Comparison of ENCODE assay signal across 13 cellular contexts in genomic region chr3:153293222-153293621, GRCh38.
DNase-seq lines count a peak whose midpoint lies in the region; ATAC-seq and TF ChIP-seq lines count a peak whose summit lies in the region.
"Had no signal": no experiment of that assay in that cellular context is flagged by ENCODE, and none has a peak within 500 bp of the region (broad histone marks: within the 10 kb centered on the region; RNA-seq: fewer than 3 reads in every experiment).

No MANE protein-coding gene starts in this region.

- H3K36me3 ChIP-seq in SU-DHL-6 (ENCODE audit: low read length): no peaks in the 10 kb centered on the region
- H3K36me3 ChIP-seq in thoracic aorta: no peaks in the 10 kb centered on the region
- H3K36me3 ChIP-seq in stomach: no peaks in the 10 kb centered on the region
- H3K36me3 ChIP-seq: sigmoid colon, thyroid gland had no signal

- peaks cover 19% of the 10 kb centered on the region; the same call in 1 of the 2 replicates for H3F3A ChIP-seq in SU-DHL-6 (ENCODE audit: insufficient read depth)

- H3K9me2 ChIP-seq in SU-DHL-6 (replicated peaks; ENCODE audit: insufficient read depth, low read length): no peaks in the 10 kb centered on the region

- peak overlapping the region; percentile 58 for H3K4me2 ChIP-seq in SU-DHL-6 (ENCODE audit: low read depth, low read length, poor library complexity, severe bottlenecking)

- H3K4me1 Mint-ChIP-seq in HFFc6 (ENCODE audit: low read depth): peaks cover 47% of the 10 kb centered on the region

- H3K79me2 ChIP-seq in SU-DHL-6 (ENCODE audit: insufficient read depth, low read length): no peaks in the 10 kb centered on the region

- H3K9ac ChIP-seq in SU-DHL-6 (ENCODE audit: low read length): peak overlapping the region; percentile 38

- no peaks in the 10 kb centered on the region for H4K20me1 ChIP-seq in SU-DHL-6 (ENCODE audit: low read depth, low read length)

- H3K27me3 Mint-ChIP-seq in HFFc6 (ENCODE audit: insufficient read depth): no peaks in the 10 kb centered on the region; the same call in 1 of the 2 replicates

- H3K27me3 ChIP-seq in SU-DHL-6 (ENCODE audit: low read length) (no peaks in the 10 kb centered on the region; the same call in 1 of the 2 replicates), thoracic aorta (replicated peaks; ENCODE audit: insufficient read depth) (no peaks in the 10 kb centered on the region), stomach (no peaks in the 10 kb centered on the region)
- H3K27me3 ChIP-seq: sigmoid colon, thyroid gland had no signal

- ATAC-seq in thoracic aorta (ENCODE audit: insufficient number of reproducible peaks, low FRiP score, low read depth): no peak
- ATAC-seq: natural killer cell had no signal

- H3K9me3 Mint-ChIP-seq in HFFc6: no peaks in the 10 kb centered on the region
- H3K9me3 Mint-ChIP-seq: natural killer cell; T-helper 2 cell treated with Interferon-gamma antibody and Interleukin-4, amounts not matched to agents 5 μg/mL and 100 μg/mL, for 36 hours had no signal

- H3K27ac Mint-ChIP-seq in HFFc6: peak overlapping the region; percentile 55
- H3K27ac Mint-ChIP-seq: natural killer cell; T-helper 2 cell treated with Interferon-gamma antibody and Interleukin-4, amounts not matched to agents 5 μg/mL and 100 μg/mL, for 36 hours had no signal

- DNase-seq in HFFc6 (peak; percentile 55), fibroblast of the aortic adventitia (ENCODE audit: low read depth) (peak; percentile 79), thoracic aorta (ENCODE audit: low spot score) (no peak), epidermal melanocyte (ENCODE audit: insufficient read length, low spot score) (no peak), stomach (no peak)
- DNase-seq in activated CD4-positive, alpha-beta T cell treated with anti-CD3 and anti-CD28 coated beads, Interleukin-2, amount 50 U/mL, for 48 hours: no peak
- DNase-seq: activated naive CD4-positive, alpha-beta T cell; DMS 273 treated with DMSO at 0.1 percent for 48 hours; natural killer cell; sigmoid colon; thyroid gland had no signal

- H3K9me3 ChIP-seq in SU-DHL-6 (ENCODE audit: insufficient read depth, low read length) (no peaks in the 10 kb centered on the region), thoracic aorta (no peaks in the 10 kb centered on the region), stomach (no peaks in the 10 kb centered on the region)
- H3K9me3 ChIP-seq: sigmoid colon, thyroid gland had no signal

- H3K36me3 Mint-ChIP-seq in HFFc6 (ENCODE audit: low read depth): no peaks in the 10 kb centered on the region
- H3K36me3 Mint-ChIP-seq: natural killer cell had no signal

- intact Hi-C loops in stomach (cut with DNase I; ENCODE audit: low total_unique reads): no loop called here

- H3K4me3 ChIP-seq in SU-DHL-6 (ENCODE audit: insufficient read depth, low read length, poor library complexity, severe bottlenecking): peak overlapping the region; percentile 23
- no peak overlapping the region for H3K4me3 ChIP-seq in fibroblast of the aortic adventitia (ENCODE audit: low read depth, low read length)
- peak overlapping the region; percentile 15 for H3K4me3 ChIP-seq in thoracic aorta
- H3K4me3 ChIP-seq in stomach: no peak overlapping the region
- H3K4me3 ChIP-seq: sigmoid colon, thyroid gland had no signal

- H3K4me1 ChIP-seq in thoracic aorta (ENCODE audit: control insufficient read depth in 1 of 2, low read depth in 2 of 2): peaks cover 7 to 8% of the 10 kb centered on the region in 2 donors
- no peaks in the 10 kb centered on the region for H3K4me1 ChIP-seq in stomach
- H3K4me1 ChIP-seq: sigmoid colon, thyroid gland had no signal

- TF ChIP-seq EP300 in stomach (IDR thresholded peaks at IDR 0.05): no peak

- peak overlapping the region; percentile 85 for H2AFZ ChIP-seq in SU-DHL-6 (ENCODE audit: low read depth, low read length, severe bottlenecking)

- H3K27ac ChIP-seq in SU-DHL-6 (ENCODE audit: low read depth, low read length): peak overlapping the region; percentile 63
- no peak overlapping the region for H3K27ac ChIP-seq in thoracic aorta
- peak overlapping the region in 1 of 5 donors; percentile 27 for H3K27ac ChIP-seq in stomach

- TF ChIP-seq CTCF in HFFc6 (IDR thresholded peaks at IDR 0.05) (no peak), SU-DHL-6 (IDR thresholded peaks at IDR 0.05; ENCODE audit: insufficient read depth, low read length, poor library complexity, severe bottlenecking) (no peak), fibroblast of the aortic adventitia (IDR thresholded peaks at IDR 0.05; ENCODE audit: insufficient read depth, low read length) (no peak), thoracic aorta (IDR thresholded peaks at IDR 0.05) (no peak), stomach (IDR thresholded peaks at IDR 0.05) (no peak)

- TF ChIP-seq POLR2A in stomach (IDR thresholded peaks at IDR 0.05): no peak

- 58 to 77% (median 65%) methylated on average over 5 of the region's 5 CpGs for WGBS in stomach, 5 donors

- peak overlapping the region; percentile 48 for H3K4me3 Mint-ChIP-seq in HFFc6
- H3K4me3 Mint-ChIP-seq: natural killer cell; T-helper 2 cell treated with Interferon-gamma antibody and Interleukin-4, amounts not matched to agents 5 μg/mL and 100 μg/mL, for 36 hours had no signal

Comparison
In these comparisons a context has a peak if more than half of its experiments do, and no peak if none do; other contexts are left out.
1. DNase-seq: peak in HFFc6 (single experiment) and fibroblast of the aortic adventitia (single experiment); none in thoracic aorta (single experiment), epidermal melanocyte (single experiment), activated CD4-positive, alpha-beta T cell treated with anti-CD3 and anti-CD28 coated beads, Interleukin-2, amount 50 U/mL, for 48 hours (0 of 2) and stomach (single experiment).
2. H3K4me3 ChIP-seq: peak in SU-DHL-6 (single experiment) and thoracic aorta (single experiment); none in fibroblast of the aortic adventitia (single experiment) and stomach (0 of 4).